In genomic region chr6:781350-781961, GRCh38 we compare ENCODE assay signal across 19 cellular contexts.
DNase-seq lines count a peak whose midpoint lies in the region; ATAC-seq, FAIRE-seq and TF ChIP-seq lines count a peak whose summit lies in the region.
"Had no signal": no experiment of that assay in that cellular context is flagged by ENCODE, and none has a peak within 500 bp of the region (broad histone marks: within the 10 kb centered on the region; RNA-seq: fewer than 3 reads in every experiment).

No MANE protein-coding gene starts in this region.

- CTCF ChIA-PET in HepG2 (lab: Yijun Ruan, JAX; ENCODE audit: low intra/inter-chr PET ratio, low total read pairs) (no interaction called here), WTC11 (lab: Charles Lee) (interaction anchor here (0.7 to 1.2 kb wide), 2 partner anchors 59 to 159 kb away, joined by 3 to 4 read pairs; no protein-coding TSS in a partner anchor)
- CTCF ChIA-PET in activated naive CD4-positive, alpha-beta T cell treated with anti-CD3 and anti-CD28 coated beads for 36 hours (lab: Charles Lee) = no interaction called here

- TF ChIP-seq POLR2A in HepG2 (IDR thresholded peaks at IDR 0.05; ENCODE audit: insufficient read depth in 1 of 2, low read depth in 2 of 2, low read length in 2 of 2) = no peak
- no peak for TF ChIP-seq POLR2A in right lobe of liver (IDR thresholded peaks at IDR 0.05)
- no peak for TF ChIP-seq POLR2A in gastroesophageal sphincter (IDR thresholded peaks at IDR 0.05)

- POLR2A ChIA-PET in HepG2 (lab: Yijun Ruan, JAX) = no interaction called here
- POLR2A ChIA-PET in WTC11 (lab: Charles Lee) = no interaction called here

- no peak for ATAC-seq in HepG2
- no peak for ATAC-seq in right lobe of liver
- peak; percentile 26; the same call in 1 of the 2 replicates for ATAC-seq in WTC11
- peak; percentile 18 for ATAC-seq in foreskin keratinocyte
- no peak for ATAC-seq in gastroesophageal sphincter
- no peak for ATAC-seq in HG02763 (IDR thresholded peaks at IDR 0.05; ENCODE audit: unreplicated experiment)
- ATAC-seq: CD8-positive, alpha-beta T cell; GM12878; PC-3 had no signal

- no peak for TF ChIP-seq RAD21 in HepG2 (CRISPR knock-in tag; IDR thresholded peaks at IDR 0.05)

- TF ChIP-seq CTCF in HepG2 (CRISPR knock-in tag; IDR thresholded peaks at IDR 0.05) (no peak), right lobe of liver (IDR thresholded peaks at IDR 0.05) (no peak), WTC11 (IDR thresholded peaks at IDR 0.05) (no peak), foreskin keratinocyte (conservative IDR thresholded peaks at IDR 0.05) (no peak), gastroesophageal sphincter (IDR thresholded peaks at IDR 0.05) (no peak)

- H3K27ac Mint-ChIP-seq in WTC11 = peak overlapping the region; percentile 39; the same call in 1 of the 2 replicates
- no peak overlapping the region for H3K27ac Mint-ChIP-seq in activated naive CD4-positive, alpha-beta T cell treated with anti-CD3 and anti-CD28 coated beads for 36 hours
- H3K27ac Mint-ChIP-seq: CD8-positive, alpha-beta T cell had no signal

- no peak for DNase-seq in HepG2 (ENCODE audit: low spot score)
- DNase-seq in right lobe of liver = no peak
- DNase-seq in WTC11 (ENCODE audit: low spot score) = no peak
- DNase-seq in foreskin keratinocyte = no peak
- no peak for DNase-seq in caudate nucleus (lab: John Stamatoyannopoulos, UW)
- no peak for DNase-seq in activated naive CD4-positive, alpha-beta T cell treated with anti-CD3 and anti-CD28 coated beads for 36 hours
- DNase-seq: CD8-positive, alpha-beta T cell; NCI-H187 treated with DMSO at 0.1 percent for 48 hours; NCI-H2227 treated with DMSO at 0.1 percent for 48 hours; NCI-H510A treated with DMSO at 0.1 percent for 48 hours; NCI-H774 had no signal

- no peaks in the 10 kb centered on the region for H4K20me1 ChIP-seq in HepG2 (ENCODE audit: insufficient read depth, low read length)
- H4K20me1 ChIP-seq: BLaER1 treated with 17β-estradiol and CSF1 and Interleukin-3, amounts not matched to agents 10 nM and 100 nM had no signal

- FAIRE-seq in HepG2 (lab: Jason Lieb, UNC) = no peak
- FAIRE-seq: A204.1, GM12878, GM19239 had no signal

- H3K4me1 ChIP-seq in HepG2 (ENCODE audit: insufficient read depth, low read length) (no peaks in the 10 kb centered on the region), right lobe of liver (no peaks in the 10 kb centered on the region), foreskin keratinocyte (no peaks in the 10 kb centered on the region), gastroesophageal sphincter (peaks cover 0 to under 1% (median 0%) of the 10 kb centered on the region in 3 donors)
- H3K4me1 ChIP-seq: BLaER1 treated with 17β-estradiol and CSF1 and Interleukin-3, amounts not matched to agents 10 nM and 100 nM had no signal

- H3K4me1 Mint-ChIP-seq in WTC11 = peaks cover 6% of the 10 kb centered on the region
- no peaks in the 10 kb centered on the region for H3K4me1 Mint-ChIP-seq in activated naive CD4-positive, alpha-beta T cell treated with anti-CD3 and anti-CD28 coated beads for 36 hours (ENCODE audit: low read depth)

- H3K27ac ChIP-seq in HepG2 (ENCODE audit: extremely low read length, insufficient read depth, low read length) (no peak overlapping the region), right lobe of liver (no peak overlapping the region), foreskin keratinocyte (no peak overlapping the region), caudate nucleus (ENCODE audit: low read depth, low read length) (no peak overlapping the region), gastroesophageal sphincter (no peak overlapping the region)
- H3K27ac ChIP-seq: BLaER1 treated with 17β-estradiol and CSF1 and Interleukin-3, amounts not matched to agents 10 nM and 100 nM; KMS-11 had no signal

- intact Hi-C loops in HepG2 (cut with micrococcal nuclease; ENCODE audit: unreplicated experiment) = no loop called here
- intact Hi-C loops in right lobe of liver (cut with DNase I) = loop anchor here in 1 of 2 donors (10.0 kb wide), 2 partner anchors 187 to 613 kb away; no protein-coding TSS in a partner anchor
- intact Hi-C loops in activated naive CD4-positive, alpha-beta T cell treated with anti-CD3 and anti-CD28 coated beads for 36 hours (cut with micrococcal nuclease) = no loop called here

- H3K4me3 ChIP-seq in HepG2 (replicated peaks in 1 of 3; ENCODE audit: insufficient read depth in 1 of 3, low read depth in 2 of 3, low read length in 3 of 3) (no peak overlapping the region), right lobe of liver (no peak overlapping the region), gastroesophageal sphincter (no peak overlapping the region)
- H3K4me3 ChIP-seq: BLaER1 treated with 17β-estradiol and CSF1 and Interleukin-3, amounts not matched to agents 10 nM and 100 nM; GM12878 had no signal

- H3K9me3 Mint-ChIP-seq in WTC11 = no peaks in the 10 kb centered on the region
- H3K9me3 Mint-ChIP-seq in activated naive CD4-positive, alpha-beta T cell treated with anti-CD3 and anti-CD28 coated beads for 36 hours = no peaks in the 10 kb centered on the region
- H3K9me3 Mint-ChIP-seq: CD8-positive, alpha-beta T cell had no signal

- 23% methylated on average over 13 of the region's 13 CpGs for WGBS in HepG2 (ENCODE audit: low lambda C conversion rate)
- WGBS in right lobe of liver (ENCODE audit: insufficient coverage, low coverage, low lambda C conversion rate, missing lambda C conversion rate) = 67% methylated on average over 7 of the region's 13 CpGs
- 78% methylated on average over 1 of the region's 13 CpGs; no CpG with 5 or more reads in 1 of the 2 donors for WGBS in gastroesophageal sphincter (ENCODE audit: low coverage in 1 of 2), 2 donors

- H3K27me3 ChIP-seq in HepG2 (ENCODE audit: control insufficient read depth in 1 of 2, insufficient read depth in 2 of 2, low read length in 2 of 2) = peaks cover 1 to 55% of the 10 kb centered on the region in 2 experiments; a peak in 4 of 5 replicates
- no peaks in the 10 kb centered on the region for H3K27me3 ChIP-seq in right lobe of liver
- H3K27me3 ChIP-seq in foreskin keratinocyte = no peaks in the 10 kb centered on the region
- no peaks in the 10 kb centered on the region for H3K27me3 ChIP-seq in gastroesophageal sphincter
- H3K27me3 ChIP-seq: BLaER1 treated with 17β-estradiol and CSF1 and Interleukin-3, amounts not matched to agents 10 nM and 100 nM had no signal

- H3K9ac ChIP-seq in HepG2 (ENCODE audit: insufficient read depth, low read depth, low read length) = no peak overlapping the region
- H3K9ac ChIP-seq: BLaER1 treated with 17β-estradiol and CSF1 and Interleukin-3, amounts not matched to agents 10 nM and 100 nM; KMS-11 had no signal

- TF ChIP-seq EP300 in HepG2 (IDR thresholded peaks at IDR 0.05; ENCODE audit: low read depth in 2 of 2, low read length in 2 of 2) (no peak), HepG2 (CRISPR knock-in tag; IDR thresholded peaks at IDR 0.05; ENCODE audit: borderline replicate concordance) (no peak), gastroesophageal sphincter (IDR thresholded peaks at IDR 0.05) (no peak)

- BruUV-seq in HepG2 (replicated peaks; lab: Mats Ljungman, UMichigan) = no TSS peak

- H3K36me3 Mint-ChIP-seq in WTC11 = no peaks in the 10 kb centered on the region
- no peaks in the 10 kb centered on the region for H3K36me3 Mint-ChIP-seq in activated naive CD4-positive, alpha-beta T cell treated with anti-CD3 and anti-CD28 coated beads for 36 hours (ENCODE audit: low read depth)
- H3K36me3 Mint-ChIP-seq: CD8-positive, alpha-beta T cell had no signal

- H3K4me3 Mint-ChIP-seq in WTC11 = no peak overlapping the region
- H3K4me3 Mint-ChIP-seq in activated naive CD4-positive, alpha-beta T cell treated with anti-CD3 and anti-CD28 coated beads for 36 hours = no peak overlapping the region
- H3K4me3 Mint-ChIP-seq: CD8-positive, alpha-beta T cell had no signal

- no peak overlapping the region for H2AFZ ChIP-seq in HepG2 (ENCODE audit: low read length)

- H3K4me2 ChIP-seq in HepG2 (ENCODE audit: low read depth, low read length) = no peak overlapping the region
- H3K4me2 ChIP-seq: BLaER1 treated with 17β-estradiol and CSF1 and Interleukin-3, amounts not matched to agents 10 nM and 100 nM; KMS-11 had no signal

- in situ Hi-C loops in HepG2 (cut with HindIII; ENCODE audit: extremely low pct_ligation_motif_present, low pct_unique_long_range_greater_than_20kb) = no loop called here

- H3K79me2 ChIP-seq in HepG2 (ENCODE audit: insufficient read depth, low read length) = no peaks in the 10 kb centered on the region

- H3K9me3 ChIP-seq in HepG2 (ENCODE audit: low read length) (no peaks in the 10 kb centered on the region), right lobe of liver (no peaks in the 10 kb centered on the region), gastroesophageal sphincter (no peaks in the 10 kb centered on the region)
- H3K9me3 ChIP-seq: BLaER1 treated with 17β-estradiol and CSF1 and Interleukin-3, amounts not matched to agents 10 nM and 100 nM had no signal

- H3K36me3 ChIP-seq in HepG2 (replicated peaks in 1 of 2; ENCODE audit: control insufficient read depth in 1 of 2, insufficient read depth in 2 of 2, low read length in 2 of 2) (no peaks in the 10 kb centered on the region), right lobe of liver (no peaks in the 10 kb centered on the region), gastroesophageal sphincter (no peaks in the 10 kb centered on the region)
- H3K36me3 ChIP-seq: BLaER1 treated with 17β-estradiol and CSF1 and Interleukin-3, amounts not matched to agents 10 nM and 100 nM had no signal

- no peaks in the 10 kb centered on the region for H3K27me3 Mint-ChIP-seq in WTC11 (ENCODE audit: low read depth)
- peaks cover 3% of the 10 kb centered on the region for H3K27me3 Mint-ChIP-seq in activated naive CD4-positive, alpha-beta T cell treated with anti-CD3 and anti-CD28 coated beads for 36 hours (ENCODE audit: low read depth)

TF ChIP-seq in HepG2, 621 proteins besides CTCF, POLR2A, EP300 and RAD21 (continues in another document):
- TF ChIP-seq ZNF883 (CRISPR knock-in tag; IDR thresholded peaks at IDR 0.05; ENCODE audit: not compliant biosample characterization) = no peak
- peak; percentile 53; the same call in 1 of the 2 replicates for TF ChIP-seq NFE2L2 (IDR thresholded peaks at IDR 0.05; ENCODE audit: low read length)

TF ChIP-seq in WTC11, 78 proteins besides CTCF, POLR2A, EP300 and RAD21 (continues in another document):
- TF ChIP-seq GRHL2 (CRISPR knock-in tag; IDR thresholded peaks at IDR 0.05; ENCODE audit: insufficient replicate concordance, severe bottlenecking) (no peak), NFE2L1 (CRISPR knock-in tag; IDR thresholded peaks at IDR 0.05) (0 out of 2 replicates have a peak, but pooled peaks have one; percentile 33), USF2 (CRISPR knock-in tag; IDR thresholded peaks at IDR 0.05) (no peak)

Comparison
In these comparisons a context has a peak if more than half of its experiments do, and no peak if none do; other contexts are left out.
1. ATAC-seq: peak in WTC11 (single experiment) and foreskin keratinocyte (single experiment); none in HepG2 (single experiment), right lobe of liver (0 of 4), gastroesophageal sphincter (single experiment) and HG02763 (single experiment).
2. Of the 50 proteins assayed by ChIP-seq in both HepG2 and WTC11: peak only in HepG2: none; only in WTC11: NFE2L1; in both: none; in neither: 49.